8 cellular contexts compared by ENCODE assay signal in genomic region chr2:44169155-44169898, GRCh38. TPM values are rescaled to one million over a fixed set of nuclear protein-coding genes. Genes with fewer than 3 reads are reported as not detected.
DNase-seq lines count a peak whose midpoint lies in the region; ATAC-seq and TF ChIP-seq lines count a peak whose summit lies in the region.

No MANE protein-coding gene starts in this region.

- H3K4me3 ChIP-seq in H7 (ENCODE audit: insufficient read depth, low read depth, low read length) (peak overlapping the region; percentile 80), dorsolateral prefrontal cortex (peak overlapping the region; percentile 52 to 100 (median 91)), right lobe of liver (peak overlapping the region; percentile 90 to 94 (median 92))

- H3K36me3 ChIP-seq in H7 (replicated peaks; ENCODE audit: control insufficient read depth, insufficient read depth, low read length): no peaks in the 10 kb centered on the region
- no peaks in the 10 kb centered on the region for H3K36me3 ChIP-seq in right lobe of liver

- TF ChIP-seq CTCF in dorsolateral prefrontal cortex (IDR thresholded peaks at IDR 0.05 in 54 of 56, conservative IDR thresholded peaks at IDR 0.05 in 2 of 56; ENCODE audit: low read depth in 1 of 56, partially characterized antibody in 56 of 56) (peak in 1 of 56 donors; percentile 8), right lobe of liver (IDR thresholded peaks at IDR 0.05) (no peak)

- peak in 1 of 4 donors; percentile 8 for ATAC-seq in right lobe of liver
- ATAC-seq in HG02678 (IDR thresholded peaks at IDR 0.05; ENCODE audit: unreplicated experiment): no peak

- TF ChIP-seq POLR2A in right lobe of liver (IDR thresholded peaks at IDR 0.05): no peak

- H3K4me1 ChIP-seq in right lobe of liver: peaks cover 0 to 20% (median 6%) of the 10 kb centered on the region in 4 donors

- H3K27ac ChIP-seq in dorsolateral prefrontal cortex (peak overlapping the region; percentile 77 to 99 (median 94)), right lobe of liver (peak overlapping the region; percentile 91 to 96 (median 94))

- under 1% methylated on average over 26 of the region's 54 CpGs for WGBS in right lobe of liver (ENCODE audit: insufficient coverage, low coverage, low lambda C conversion rate, missing lambda C conversion rate)

- intact Hi-C loops in dorsolateral prefrontal cortex (cut with DNase I): loop anchor here (2.0 to 10.0 kb wide), 7 partner anchors 73 to 195 kb away; partner anchors contain the start of genes CAMKMT (in 2 of the 2) and PREPL (in 2 of the 2)
- intact Hi-C loops in right lobe of liver (cut with DNase I): no loop called here

- H3K9me3 ChIP-seq in right lobe of liver: no peaks in the 10 kb centered on the region

- H3K27me3 ChIP-seq in H7 (ENCODE audit: control insufficient read depth, insufficient read depth, low read length) (no peaks in the 10 kb centered on the region), dorsolateral prefrontal cortex (no peaks in the 10 kb centered on the region), right lobe of liver (no peaks in the 10 kb centered on the region)

- DNase-seq in ELR (ENCODE audit: low read depth) (peak; percentile 54), H7 (peak; percentile 61), NCI-H187 treated with DMSO at 0.1 percent for 48 hours (lab: John Stamatoyannopoulos, UW) (peak; percentile 18), dorsolateral prefrontal cortex (peak in 7 of 10 donors; percentile 21 to 65 (median 38)), right lobe of liver (peak; percentile 56 to 73 (median 64))
- DNase-seq in activated CD4-positive, alpha-beta T cell treated with anti-CD3 and anti-CD28 coated beads for 1 hour: peak; percentile 16
- DNase-seq in stimulated activated CD8-positive, alpha-beta memory T cell treated with anti-CD3 and anti-CD28 coated beads, Interleukin-4, amount 100 ng/mL, for 4 hours (ENCODE audit: low read depth in 2 of 2, low spot score in 1 of 2): peak; percentile 9 to 10

RNA-seq across cellular contexts. Expression of gene PPM1B, which starts 0.7 kb away (rescaled TPM):
- total RNA-seq in H7 (2014; rRNA removed; shearing (Covaris generic)): 40.4 and 47.3 TPM in 2 replicates
- total RNA-seq in dorsolateral prefrontal cortex (100 to 1,000 TPM in 43 of 120 experiments, 10 to 100 TPM in 77; 60.7 to 138 (median 94.9) TPM), right lobe of liver (10 to 100 TPM; 20.4 to 43.3 (median 27.8) TPM)

Comparison
In these comparisons a context has a peak if more than half of its experiments do, and no peak if none do; other contexts are left out.
1. DNase-seq: peak in every context shown above with its lines; median percentile 64 in right lobe of liver; 61 in H7; 54 in ELR; 38 in dorsolateral prefrontal cortex; 18 in NCI-H187 treated with DMSO at 0.1 percent for 48 hours; 16 in activated CD4-positive, alpha-beta T cell treated with anti-CD3 and anti-CD28 coated beads for 1 hour; 10 in stimulated activated CD8-positive, alpha-beta memory T cell treated with anti-CD3 and anti-CD28 coated beads, Interleukin-4, amount 100 ng/mL, for 4 hours.
2. intact Hi-C loops: an anchor here in dorsolateral prefrontal cortex (2.0 to 10.0 kb wide); none called in right lobe of liver.